2 cellular contexts compared by ENCODE assay signal in the genomic region with DNA sequence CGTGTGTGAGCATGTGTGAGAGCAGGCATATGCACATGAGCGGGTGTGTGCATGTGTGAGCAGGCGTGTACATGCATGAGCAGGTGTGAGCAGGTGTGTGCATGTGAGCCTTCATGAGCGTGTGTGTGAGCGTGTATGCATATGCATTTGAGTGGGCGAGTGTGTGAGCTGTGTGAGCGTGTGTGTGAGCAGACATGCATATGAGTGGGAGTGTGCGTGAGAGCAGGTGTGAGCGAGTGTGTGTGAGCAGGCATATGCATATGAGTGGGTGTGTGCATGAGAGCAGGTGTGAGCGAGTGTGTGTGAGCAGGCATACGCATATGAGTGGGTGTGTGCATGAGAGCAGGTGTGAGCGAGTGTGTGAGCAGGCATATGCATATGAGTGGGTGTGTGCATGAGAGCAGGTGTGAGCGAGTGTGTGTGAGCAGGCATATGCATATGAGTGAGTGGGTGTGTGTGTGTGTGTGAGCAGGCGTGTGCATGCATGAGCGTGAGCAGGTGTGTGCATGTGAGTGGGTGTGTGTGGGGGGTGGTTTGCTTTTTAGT.
A peak's percentile ranks its signal among the peaks of the same experiment; 100 is the strongest.
TF ChIP-seq lines count a peak whose summit lies in the region.

No MANE protein-coding gene starts in this region.

TF ChIP-seq in HEK293, 187 proteins besides CTCF, POLR2A, EP300 and RAD21:
- TF ChIP-seq, protein P1, sequence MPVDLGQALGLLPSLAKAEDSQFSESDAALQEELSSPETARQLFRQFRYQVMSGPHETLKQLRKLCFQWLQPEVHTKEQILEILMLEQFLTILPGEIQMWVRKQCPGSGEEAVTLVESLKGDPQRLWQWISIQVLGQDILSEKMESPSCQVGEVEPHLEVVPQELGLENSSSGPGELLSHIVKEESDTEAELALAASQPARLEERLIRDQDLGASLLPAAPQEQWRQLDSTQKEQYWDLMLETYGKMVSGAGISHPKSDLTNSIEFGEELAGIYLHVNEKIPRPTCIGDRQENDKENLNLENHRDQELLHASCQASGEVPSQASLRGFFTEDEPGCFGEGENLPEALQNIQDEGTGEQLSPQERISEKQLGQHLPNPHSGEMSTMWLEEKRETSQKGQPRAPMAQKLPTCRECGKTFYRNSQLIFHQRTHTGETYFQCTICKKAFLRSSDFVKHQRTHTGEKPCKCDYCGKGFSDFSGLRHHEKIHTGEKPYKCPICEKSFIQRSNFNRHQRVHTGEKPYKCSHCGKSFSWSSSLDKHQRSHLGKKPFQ (tag by site-specific recombination; IDR thresholded peaks at IDR 0.05) = peak; percentile 92
- TF ChIP-seq ZFHX2 (tag by site-specific recombination; conservative IDR thresholded peaks at IDR 0.05) (peak; percentile 72), EGR2 (tag by site-specific recombination; IDR thresholded peaks at IDR 0.05; ENCODE audit: low read depth) (peak; percentile 75), KLF10 (tag by site-specific recombination; IDR thresholded peaks at IDR 0.05) (no peak)

TF ChIP-seq in H1, 55 proteins besides CTCF, POLR2A, EP300 and RAD21:
- no peak for TF ChIP-seq JUN (IDR thresholded peaks at IDR 0.05; ENCODE audit: low read depth, low read length)
- no peak for TF ChIP-seq TAF1 (IDR thresholded peaks at IDR 0.05; ENCODE audit: low read depth, low read length)
- no peak for TF ChIP-seq NANOG (IDR thresholded peaks at IDR 0.05; ENCODE audit: insufficient read depth, low read depth, low read length, poor library complexity, severe bottlenecking)
- TF ChIP-seq, protein P2, sequence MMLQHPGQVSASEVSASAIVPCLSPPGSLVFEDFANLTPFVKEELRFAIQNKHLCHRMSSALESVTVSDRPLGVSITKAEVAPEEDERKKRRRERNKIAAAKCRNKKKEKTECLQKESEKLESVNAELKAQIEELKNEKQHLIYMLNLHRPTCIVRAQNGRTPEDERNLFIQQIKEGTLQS (IDR thresholded peaks at IDR 0.05; ENCODE audit: insufficient read depth, low read depth, low read length) = no peak
- TF ChIP-seq TBP (IDR thresholded peaks at IDR 0.05; ENCODE audit: low read depth, low read length) = no peak
- no peak for TF ChIP-seq GTF2F1 (IDR thresholded peaks at IDR 0.05; ENCODE audit: borderline replicate concordance, low read depth, low read length)
- no peak for TF ChIP-seq SRF (IDR thresholded peaks at IDR 0.05; ENCODE audit: low read depth, low read length)
- no peak for TF ChIP-seq TEAD4 (IDR thresholded peaks at IDR 0.05; ENCODE audit: low read depth, low read length)
- no peak for TF ChIP-seq BRCA1 (IDR thresholded peaks at IDR 0.05; ENCODE audit: low read depth, low read length)
- TF ChIP-seq BCL11A (IDR thresholded peaks at IDR 0.05; ENCODE audit: low read depth in 2 of 2, low read length in 2 of 2) = no peak
- no peak for TF ChIP-seq ZNF274 (IDR thresholded peaks at IDR 0.05; ENCODE audit: borderline replicate concordance, extremely low read depth, low read length)
- no peak for TF ChIP-seq CHD1 (IDR thresholded peaks at IDR 0.05; ENCODE audit: low read depth, low read length)
- no peak for TF ChIP-seq CREB1 (IDR thresholded peaks at IDR 0.05)
